In the genomic region with DNA sequence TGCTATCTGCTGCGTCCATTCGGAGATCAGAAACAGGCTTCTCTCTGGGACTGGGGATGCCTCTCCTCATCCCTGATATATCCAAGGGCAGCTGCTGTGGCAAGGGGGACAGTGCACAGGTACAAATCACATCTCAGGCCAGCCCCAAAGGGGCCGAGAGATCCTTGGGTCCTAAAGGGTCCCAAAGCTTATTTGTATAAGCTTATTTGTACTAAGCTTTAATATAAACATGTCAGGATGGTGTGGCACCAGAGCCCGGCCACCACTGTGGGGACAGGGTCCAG, we compare ENCODE assay signal across 11 cellular contexts. TPM values are rescaled to one million over a fixed set of nuclear protein-coding genes. Genes with fewer than 3 reads are reported as not detected.
DNase-seq lines count a peak whose midpoint lies in the region; TF ChIP-seq lines count a peak whose summit lies in the region.
"Had no signal": no experiment of that assay in that cellular context is flagged by ENCODE, and none has a peak within 500 bp of the region (broad histone marks: within the 10 kb centered on the region; RNA-seq: fewer than 3 reads in every experiment).

No MANE protein-coding gene starts in this region.

- H3K27ac ChIP-seq in Peyer's patch (peak overlapping the region in 3 of 4 donors; percentile 57 to 74 (median 60)), spleen (peak overlapping the region; percentile 73 to 94 (median 85)), ovary (no peak overlapping the region)
- peak overlapping the region; percentile 79 for H3K27ac ChIP-seq in effector memory CD4-positive, alpha-beta T cell (ENCODE audit: insufficient read depth, low read length, poor library complexity, severe bottlenecking)

- no peak for TF ChIP-seq EP300 in ovary (IDR thresholded peaks at IDR 0.05)

- WGBS in spleen, 5 donors = 60 to 100% (median 64%) methylated on average over 1 to 4 of the region's 4 CpGs
- 82 to 91% (median 88%) methylated on average over 4 of the region's 4 CpGs for WGBS in ovary, 3 donors

- H3K36me3 ChIP-seq in Peyer's patch (no peaks in the 10 kb centered on the region), spleen (no peaks in the 10 kb centered on the region), ovary (no peaks in the 10 kb centered on the region)
- H3K36me3 ChIP-seq in effector memory CD4-positive, alpha-beta T cell (ENCODE audit: control insufficient read depth, insufficient read depth, low read length) = no peaks in the 10 kb centered on the region
- H3K36me3 ChIP-seq: ascending aorta, gastrocnemius medialis had no signal

- DNase-seq in activated CD8-positive, alpha-beta memory T cell treated with anti-CD3 and anti-CD28 coated beads, Interleukin-2, amount 50 U/mL, for 48 hours = peak; percentile 69
- no peak for DNase-seq in activated CD8-positive, alpha-beta memory T cell treated with anti-CD3 and anti-CD28 coated beads, Interleukin-2, amount 50 U/mL, for 4 hours
- DNase-seq in Peyer's patch = no peak
- DNase-seq in effector memory CD4-positive, alpha-beta T cell = no peak
- DNase-seq in spleen = no peak
- no peak for DNase-seq in NCI-H2081 treated with DMSO at 0.1 percent for 48 hours (lab: John Stamatoyannopoulos, UW)
- DNase-seq in ovary = no peak
- no peak for DNase-seq in NCI-H187 treated with DMSO at 0.1 percent for 48 hours (lab: John Stamatoyannopoulos, UW)

- H3K9me3 ChIP-seq in Peyer's patch (no peaks in the 10 kb centered on the region), spleen (no peaks in the 10 kb centered on the region), ovary (no peaks in the 10 kb centered on the region)
- no peaks in the 10 kb centered on the region for H3K9me3 ChIP-seq in effector memory CD4-positive, alpha-beta T cell (ENCODE audit: control insufficient read depth, low read length)
- H3K9me3 ChIP-seq: ascending aorta, gastrocnemius medialis, SK-N-SH had no signal

- no peak overlapping the region for H3K4me3 ChIP-seq in Peyer's patch
- H3K4me3 ChIP-seq in effector memory CD4-positive, alpha-beta T cell (ENCODE audit: insufficient read depth, low read depth, low read length, poor library complexity, severe bottlenecking) = peak overlapping the region; percentile 35
- H3K4me3 ChIP-seq in spleen = peak overlapping the region in 3 of 8 donors; percentile 10 to 54 (median 24)
- H3K4me3 ChIP-seq in ovary = no peak overlapping the region
- H3K4me3 ChIP-seq: ascending aorta, gastrocnemius medialis had no signal

- H3K27me3 ChIP-seq in Peyer's patch = no peaks in the 10 kb centered on the region
- H3K27me3 ChIP-seq in effector memory CD4-positive, alpha-beta T cell (replicated peaks; ENCODE audit: control insufficient read depth, insufficient read depth, low read length, poor library complexity, severe bottlenecking) = no peaks in the 10 kb centered on the region
- no peaks in the 10 kb centered on the region for H3K27me3 ChIP-seq in spleen (replicated peaks in 1 of 7)
- no peaks in the 10 kb centered on the region for H3K27me3 ChIP-seq in ovary
- H3K27me3 ChIP-seq: ascending aorta, gastrocnemius medialis had no signal

- peaks cover 3 to 36% (median 31%) of the 10 kb centered on the region in 4 donors for H3K4me1 ChIP-seq in Peyer's patch
- H3K4me1 ChIP-seq in effector memory CD4-positive, alpha-beta T cell (ENCODE audit: control insufficient read depth, insufficient read depth, low read length, poor library complexity, severe bottlenecking) = peaks cover 59% of the 10 kb centered on the region
- H3K4me1 ChIP-seq in spleen = peaks cover 33 to 66% (median 54%) of the 10 kb centered on the region in 6 donors
- H3K4me1 ChIP-seq in ovary (ENCODE audit: insufficient read depth) = peaks cover 2% of the 10 kb centered on the region

- TF ChIP-seq POLR2A in Peyer's patch (IDR thresholded peaks at IDR 0.05) (no peak), spleen (IDR thresholded peaks at IDR 0.05) (no peak), ovary (IDR thresholded peaks at IDR 0.05) (no peak)

- no peak for TF ChIP-seq CTCF in Peyer's patch (IDR thresholded peaks at IDR 0.05)
- no peak for TF ChIP-seq CTCF in spleen (IDR thresholded peaks at IDR 0.05 in 8 of 11, conservative IDR thresholded peaks at IDR 0.05 in 3 of 11)
- no peak for TF ChIP-seq CTCF in ovary (IDR thresholded peaks at IDR 0.05)

- intact Hi-C loops in spleen (cut with DNase I; ENCODE audit: low total_unique reads) = loop anchor here (2.0 kb wide), 1 partner anchor 122 kb away; no protein-coding TSS in a partner anchor
- intact Hi-C loops in ovary (cut with DNase I) = loop anchor here (1.0 to 5.0 kb wide), 3 partner anchors 122 kb away; partner anchors contain the start of gene PIM1 (in 1 of the 4)

RNA-seq across cellular contexts. Expression of gene FGD2, which starts 45.3 kb away (rescaled TPM):
- total RNA-seq in Peyer's patch = 100 to 1,000 TPM in 1 of 4 donors, 10 to 100 TPM in 2, 1 to 10 TPM in 1; 2.5 to 292 (median 34.9) TPM
- total RNA-seq in spleen = 100 to 1,000 TPM; 200 to 426 (median 316) TPM
- polyA plus RNA-seq in spleen = 100 to 1,000 TPM in 1 of 3 donors, 10 to 100 TPM in 2; 63.4 to 121 (median 84.2) TPM
- 10 to 100 TPM in 3 of 7 donors, 1 to 10 TPM in 4; 3.4 to 13.6 (median 5.2) TPM for total RNA-seq in ovary
- 1 to 10 TPM; 2.3 to 4.0 TPM for polyA plus RNA-seq in ovary
- polyA plus RNA-seq: SK-N-SH had no signal

Comparison
In these comparisons a context has a peak if more than half of its experiments do, and no peak if none do; other contexts are left out.
1. H3K27ac ChIP-seq: peak in Peyer's patch (3 of 4), effector memory CD4-positive, alpha-beta T cell (single experiment) and spleen (8 of 8); none in ovary (0 of 2).